12 cellular contexts compared by ENCODE assay signal in genomic region chr3:196504556-196504955, GRCh38. TPM values are rescaled to one million over a fixed set of nuclear protein-coding genes. Genes with fewer than 3 reads are reported as not detected.
DNase-seq lines count a peak whose midpoint lies in the region; ATAC-seq and TF ChIP-seq lines count a peak whose summit lies in the region.
"Had no signal": no experiment of that assay in that cellular context is flagged by ENCODE, and none has a peak within 500 bp of the region (broad histone marks: within the 10 kb centered on the region; RNA-seq: fewer than 3 reads in every experiment).

No MANE protein-coding gene starts in this region.

- H3K27me3 ChIP-seq in right atrium auricular region (no peaks in the 10 kb centered on the region), right cardiac atrium (ENCODE audit: control insufficient read depth, insufficient read depth) (no peaks in the 10 kb centered on the region), upper lobe of right lung (no peaks in the 10 kb centered on the region)

- H3K9me3 Mint-ChIP-seq in memory B cell, result peaks cover 9% of the 10 kb centered on the region

- no peak overlapping the region for H3K4me3 ChIP-seq in right atrium auricular region
- no peak overlapping the region for H3K4me3 ChIP-seq in right cardiac atrium (ENCODE audit: low read length)
- no peak overlapping the region for H3K4me3 ChIP-seq in upper lobe of right lung

- H3K4me1 Mint-ChIP-seq in T-helper 17 cell (peaks cover 25% of the 10 kb centered on the region), memory B cell (peaks cover 23% of the 10 kb centered on the region)

- H3K4me1 ChIP-seq in right atrium auricular region (peaks cover 0 to 27% of the 10 kb centered on the region in 2 donors), right cardiac atrium (ENCODE audit: control insufficient read depth, insufficient read depth, low read length) (peaks cover 7% of the 10 kb centered on the region), upper lobe of right lung (peaks cover 18% of the 10 kb centered on the region)

- no peaks in the 10 kb centered on the region for H3K36me3 ChIP-seq in right atrium auricular region
- no peaks in the 10 kb centered on the region for H3K36me3 ChIP-seq in upper lobe of right lung

- no peak for ATAC-seq in right cardiac atrium
- no peak for ATAC-seq in T-helper 17 cell
- no peak for ATAC-seq in memory B cell (ENCODE audit: low read depth)
- no peak for ATAC-seq in upper lobe of right lung
- ATAC-seq in GM21529 (IDR thresholded peaks at IDR 0.05; ENCODE audit: unreplicated experiment), result no peak

- WGBS in right cardiac atrium, result 97% methylated on average over 6 of the region's 6 CpGs

- H3K27ac Mint-ChIP-seq in T-helper 17 cell, result peak overlapping the region; percentile 98
- no peak overlapping the region for H3K27ac Mint-ChIP-seq in memory B cell

- H3K9me3 ChIP-seq in right atrium auricular region, result peaks cover 0 to 9% of the 10 kb centered on the region in 2 donors
- peaks cover 4% of the 10 kb centered on the region for H3K9me3 ChIP-seq in right cardiac atrium (ENCODE audit: control insufficient read depth, low read length)
- no peaks in the 10 kb centered on the region for H3K9me3 ChIP-seq in T-helper 17 cell (ENCODE audit: control insufficient read depth, low read length, poor library complexity, severe bottlenecking)
- H3K9me3 ChIP-seq in upper lobe of right lung, result no peaks in the 10 kb centered on the region

- TF ChIP-seq CTCF in right atrium auricular region (IDR thresholded peaks at IDR 0.05), result no peak
- no peak for TF ChIP-seq CTCF in upper lobe of right lung (IDR thresholded peaks at IDR 0.05)

- peak overlapping the region; percentile 99 for H3K4me3 Mint-ChIP-seq in T-helper 17 cell
- peak overlapping the region; percentile 29 for H3K4me3 Mint-ChIP-seq in memory B cell

- no peak for DNase-seq in right atrium auricular region (ENCODE audit: low spot score)
- no peak for DNase-seq in right cardiac atrium
- no peak for DNase-seq in T-helper 17 cell
- no peak for DNase-seq in memory B cell (ENCODE audit: low spot score in 2 of 2)
- no peak for DNase-seq in upper lobe of right lung
- no peak for DNase-seq in GM19238 (ENCODE audit: insufficient read length, low spot score)
- DNase-seq in AG20443 (ENCODE audit: low spot score), result no peak
- DNase-seq: C1 segment of cervical spinal cord, OCI-M1 had no signal

- intact Hi-C loops in right cardiac atrium (cut with DNase I) (no loop called here), upper lobe of right lung (cut with DNase I) (no loop called here)

- H3K27ac ChIP-seq in right atrium auricular region (peak overlapping the region; percentile 95 to 99), right cardiac atrium (ENCODE audit: low read length) (no peak overlapping the region), upper lobe of right lung (peak overlapping the region; percentile 97)

- H3K27me3 Mint-ChIP-seq in T-helper 17 cell (no peaks in the 10 kb centered on the region), memory B cell (no peaks in the 10 kb centered on the region)

- H3K36me3 Mint-ChIP-seq in T-helper 17 cell (ENCODE audit: low read depth) (peaks cover 6% of the 10 kb centered on the region), memory B cell (peaks cover 2% of the 10 kb centered on the region)

RNA-seq across cellular contexts. Expression of gene RNF168, which starts 1.0 kb away (rescaled TPM):
- total RNA-seq in right atrium auricular region (10 to 100 TPM; 14.9 to 15.5 TPM), right cardiac atrium (10 to 100 TPM; 18.5 to 24.9 (median 22.6) TPM), T-helper 17 cell (10 to 100 TPM; 36.9 to 37.9 TPM), upper lobe of right lung (21.1 TPM)
- 6.8 TPM for polyA plus RNA-seq in right cardiac atrium

RNA-seq across cellular contexts. Expression of gene SMCO1, which starts 10.6 kb away (rescaled TPM):
- total RNA-seq in right atrium auricular region (10 to 100 TPM in 1 of 2 donors, 1 to 10 TPM in 1; 3.6 to 42.3 TPM), right cardiac atrium (10 to 100 TPM; 12.1 to 48.1 (median 34.7) TPM), T-helper 17 cell (not detected), upper lobe of right lung (not detected)
- 46.1 TPM for polyA plus RNA-seq in right cardiac atrium
- total RNA-seq: ureter had no signal
- polyA plus RNA-seq: liver had no signal
